9 cellular contexts compared by ENCODE assay signal in genomic region chr15:66802087-66803001, GRCh38.
A peak's percentile ranks its signal among the peaks of the same experiment; 100 is the strongest.
DNase-seq lines count a peak whose midpoint lies in the region; ATAC-seq, FAIRE-seq and TF ChIP-seq lines count a peak whose summit lies in the region.
"Had no signal": no experiment of that assay in that cellular context is flagged by ENCODE, and none has a peak within 500 bp of the region (broad histone marks: within the 10 kb centered on the region; RNA-seq: fewer than 3 reads in every experiment).

No MANE protein-coding gene starts in this region.

- TF ChIP-seq POLR2A in HepG2 (IDR thresholded peaks at IDR 0.05; ENCODE audit: insufficient read depth in 1 of 2, low read depth in 2 of 2, low read length in 2 of 2) = no peak

- H3K27me3 ChIP-seq in HepG2 (ENCODE audit: control insufficient read depth in 1 of 2, insufficient read depth in 2 of 2, low read length in 2 of 2) (peaks cover 0 to 10% of the 10 kb centered on the region in 2 experiments; a peak in 2 of 5 replicates), thoracic aorta (replicated peaks; ENCODE audit: insufficient read depth) (no peaks in the 10 kb centered on the region)

- ATAC-seq in HepG2 (peak; percentile 19), thoracic aorta (ENCODE audit: insufficient number of reproducible peaks, low FRiP score, low read depth) (no peak), HG03045 (IDR thresholded peaks at IDR 0.05; ENCODE audit: unreplicated experiment) (no peak)

- H3K9me3 Mint-ChIP-seq in HFFc6 = no peaks in the 10 kb centered on the region
- H3K9me3 Mint-ChIP-seq in MCF 10A (ENCODE audit: unreplicated experiment) = no peaks in the 10 kb centered on the region

- no peaks in the 10 kb centered on the region for H3K79me2 ChIP-seq in HepG2 (ENCODE audit: insufficient read depth, low read length)

- CTCF ChIA-PET in MCF 10A (lab: Yijun Ruan, JAX) (interaction anchor here (0.7 to 1.6 kb wide), 4 partner anchors 12 to 70 kb away, joined by 3 to 6 read pairs (median 4); no protein-coding TSS in a partner anchor), HepG2 (lab: Yijun Ruan, JAX; ENCODE audit: low intra/inter-chr PET ratio, low total read pairs) (no interaction called here)

- 17% methylated on average over 10 of the region's 12 CpGs for WGBS in HepG2 (ENCODE audit: low lambda C conversion rate)

- H4K20me1 ChIP-seq in HepG2 (ENCODE audit: insufficient read depth, low read length) = no peaks in the 10 kb centered on the region

- TF ChIP-seq CTCF in HFFc6 (IDR thresholded peaks at IDR 0.05) (no peak), MCF 10A (IDR thresholded peaks at IDR 0.05; ENCODE audit: unreplicated experiment) (no peak), HepG2 (CRISPR knock-in tag; IDR thresholded peaks at IDR 0.05) (no peak), thoracic aorta (IDR thresholded peaks at IDR 0.05) (no peak), D721Med (IDR thresholded peaks at IDR 0.05; ENCODE audit: insufficient read depth, missing control alignments) (no peak)

- H3K36me3 ChIP-seq in HepG2 (replicated peaks in 1 of 2; ENCODE audit: control insufficient read depth in 1 of 2, insufficient read depth in 2 of 2, low read length in 2 of 2) (no peaks in the 10 kb centered on the region), thoracic aorta (no peaks in the 10 kb centered on the region)

- H3K9me3 ChIP-seq in HepG2 (ENCODE audit: low read length) (no peaks in the 10 kb centered on the region), thoracic aorta (no peaks in the 10 kb centered on the region)

- H3K4me1 ChIP-seq in HepG2 (ENCODE audit: insufficient read depth, low read length) (peaks cover 25% of the 10 kb centered on the region), thoracic aorta (ENCODE audit: control insufficient read depth in 1 of 2, low read depth in 2 of 2) (peaks cover 13 to 43% of the 10 kb centered on the region in 2 donors)

- BruUV-seq in MCF 10A (replicated peaks; lab: Mats Ljungman, UMichigan) (no TSS peak), HepG2 (replicated peaks; lab: Mats Ljungman, UMichigan) (no TSS peak)

- H3K27me3 Mint-ChIP-seq in HFFc6 (ENCODE audit: insufficient read depth) = peaks cover 2% of the 10 kb centered on the region; the same call in 1 of the 2 replicates
- H3K27me3 Mint-ChIP-seq in MCF 10A (ENCODE audit: insufficient read depth, unreplicated experiment) = no peaks in the 10 kb centered on the region

- H3K27ac ChIP-seq in HepG2 (ENCODE audit: extremely low read length, insufficient read depth, low read length) (no peak overlapping the region), thoracic aorta (peak overlapping the region; percentile 74 to 89)

- peak overlapping the region; percentile 73 for H3K4me2 ChIP-seq in HepG2 (ENCODE audit: low read depth, low read length)

- H2AFZ ChIP-seq in HepG2 (ENCODE audit: low read length) = no peak overlapping the region

- H3K4me3 ChIP-seq in HepG2 (replicated peaks in 1 of 3; ENCODE audit: insufficient read depth in 1 of 3, low read depth in 2 of 3, low read length in 3 of 3) (peak overlapping the region in 1 of 3 experiments; percentile 38; a peak in 2 of 6 replicates), thoracic aorta (no peak overlapping the region)

- H3K36me3 Mint-ChIP-seq in HFFc6 (ENCODE audit: low read depth) = peaks cover 14% of the 10 kb centered on the region; the same call in 1 of the 2 replicates
- peaks cover 13% of the 10 kb centered on the region for H3K36me3 Mint-ChIP-seq in MCF 10A (ENCODE audit: insufficient read depth, unreplicated experiment)

- peak overlapping the region; percentile 97 for H3K27ac Mint-ChIP-seq in HFFc6
- peak overlapping the region; percentile 98 for H3K27ac Mint-ChIP-seq in MCF 10A (ENCODE audit: low read depth, unreplicated experiment)

- in situ Hi-C loops in HepG2 (cut with HindIII; ENCODE audit: extremely low pct_ligation_motif_present, low pct_unique_long_range_greater_than_20kb) = no loop called here

- DNase-seq in HFFc6 (peak; percentile 27), MCF 10A (ENCODE audit: unreplicated experiment) (peak; percentile 10), HepG2 (ENCODE audit: low spot score) (no peak), thoracic aorta (ENCODE audit: low spot score) (no peak), activated gamma-delta T cell (lab: John Stamatoyannopoulos, UW) (no peak), D721Med (ENCODE audit: insufficient read length, low spot score) (no peak)
- no peak for DNase-seq in activated T-cell treated with anti-CD3 and anti-CD28 coated beads, Interleukin-2, amount 50 U/mL, for 1 hour

- no peak for TF ChIP-seq RAD21 in HepG2 (CRISPR knock-in tag; IDR thresholded peaks at IDR 0.05)

- TF ChIP-seq EP300 in HepG2 (IDR thresholded peaks at IDR 0.05; ENCODE audit: low read depth in 2 of 2, low read length in 2 of 2) = no peak
- no peak for TF ChIP-seq EP300 in HepG2 (CRISPR knock-in tag; IDR thresholded peaks at IDR 0.05; ENCODE audit: borderline replicate concordance)

- intact Hi-C loops in MCF 10A (cut with micrococcal nuclease) (loop anchor here (5.0 to 10.0 kb wide), 2 partner anchors 40 to 252 kb away; no protein-coding TSS in a partner anchor), HepG2 (cut with micrococcal nuclease; ENCODE audit: unreplicated experiment) (loop anchor here (1.0 to 5.0 kb wide), 2 partner anchors 31 to 35 kb away; no protein-coding TSS in a partner anchor)

- POLR2A ChIA-PET in MCF 10A (lab: Yijun Ruan, JAX) = interaction anchor here (0.6 to 1.0 kb wide), 2 partner anchors 12 to 102 kb away, joined by 3 to 4 read pairs; no protein-coding TSS in a partner anchor
- POLR2A ChIA-PET in HepG2 (lab: Yijun Ruan, JAX) = interaction anchor here (1.3 to 1.7 kb wide), 3 partner anchors 22 to 100 kb away, joined by 3 to 7 read pairs (median 6); partner anchors contain the start of gene SMAD6

- no peak overlapping the region for H3K9ac ChIP-seq in HepG2 (ENCODE audit: insufficient read depth, low read depth, low read length)

- H3K4me1 Mint-ChIP-seq in HFFc6 (ENCODE audit: low read depth) = peaks cover 80% of the 10 kb centered on the region
- H3K4me1 Mint-ChIP-seq in MCF 10A (ENCODE audit: insufficient read depth, unreplicated experiment) = peaks cover 33% of the 10 kb centered on the region

- FAIRE-seq in HepG2 (lab: Jason Lieb, UNC) (no peak), D721Med (lab: Jason Lieb, UNC) (no peak)
- FAIRE-seq: GM18507 had no signal

- H3K4me3 Mint-ChIP-seq in HFFc6 (peak overlapping the region; percentile 66), MCF 10A (ENCODE audit: unreplicated experiment) (peak overlapping the region; percentile 50)

TF ChIP-seq in HepG2, 621 proteins besides CTCF, POLR2A, EP300 and RAD21:
- TF ChIP-seq CEBPB (IDR thresholded peaks at IDR 0.05; ENCODE audit: borderline replicate concordance, low read depth, low read length) (0 out of 2 replicates have a peak, but pooled peaks have one; percentile 17), SALL1 (CRISPR knock-in tag; IDR thresholded peaks at IDR 0.05) (no peak), ZKSCAN1 (IDR thresholded peaks at IDR 0.05; ENCODE audit: low read length) (0 out of 2 replicates have a peak, but pooled peaks have one; percentile 39)
TF ChIP-seq in HepG2: peak in this region for 2.

Comparison
In these comparisons a context has a peak if more than half of its experiments do, and no peak if none do; other contexts are left out.
1. DNase-seq: peak in HFFc6 (single experiment) and MCF 10A (single experiment); none in HepG2 (single experiment), thoracic aorta (single experiment), activated T-cell treated with anti-CD3 and anti-CD28 coated beads, Interleukin-2, amount 50 U/mL, for 1 hour (single experiment), activated gamma-delta T cell (single experiment) and D721Med (single experiment).